Comparison of ENCODE assay signal across 8 cellular contexts in genomic region chr12:6336859-6337744, GRCh38.
A peak's percentile ranks its signal among the peaks of the same experiment; 100 is the strongest.
DNase-seq lines count a peak whose midpoint lies in the region; TF ChIP-seq lines count a peak whose summit lies in the region.

No MANE protein-coding gene starts in this region.

- H3K27ac ChIP-seq in 22Rv1, result peak overlapping the region; percentile 100
- peak overlapping the region; percentile 89 for H3K27ac ChIP-seq in HUES6 (ENCODE audit: low read depth, low read length)

- no peaks in the 10 kb centered on the region for H3K9me3 ChIP-seq in HUES6 (ENCODE audit: control insufficient read depth, insufficient read depth, low read depth, low read length)

- H3K9ac ChIP-seq in HUES6 (ENCODE audit: low read length), result peak overlapping the region; percentile 84

- H3K27me3 ChIP-seq in HUES6 (ENCODE audit: control insufficient read depth, insufficient read depth, low read length), result no peaks in the 10 kb centered on the region

- DNase-seq in activated CD8-positive, alpha-beta memory T cell treated with anti-CD3 and anti-CD28 coated beads for 4 hours (ENCODE audit: low read depth in 2 of 2), result peak; percentile 45 to 50
- peak; percentile 49 for DNase-seq in fibroblast of pulmonary artery (ENCODE audit: low read depth)
- DNase-seq in skeletal muscle cell (ENCODE audit: low read depth), result no peak
- no peak for DNase-seq in COLO668 (lab: John Stamatoyannopoulos, UW; ENCODE audit: unreplicated experiment)
- DNase-seq in NCI-H345 (lab: John Stamatoyannopoulos, UW), result no peak
- no peak for DNase-seq in NCI-H524 treated with DMSO at 0.1 percent for 48 hours (lab: John Stamatoyannopoulos, UW)

- peaks cover 54% of the 10 kb centered on the region for H3K4me1 ChIP-seq in HUES6 (ENCODE audit: control insufficient read depth, insufficient read depth, low read length)

- H3K36me3 ChIP-seq in HUES6 (ENCODE audit: control insufficient read depth, insufficient read depth, low read length), result peaks cover 22% of the 10 kb centered on the region

- H3K4me3 ChIP-seq in HUES6 (ENCODE audit: low read depth, low read length) (peak overlapping the region; percentile 50), fibroblast of pulmonary artery (replicated peaks; ENCODE audit: low read depth, low read length) (peak overlapping the region; percentile 100), skeletal muscle cell (ENCODE audit: low read depth, low read length) (peak overlapping the region; percentile 98)

- TF ChIP-seq CTCF in 22Rv1 (IDR thresholded peaks at IDR 0.05) (no peak), fibroblast of pulmonary artery (IDR thresholded peaks at IDR 0.05; ENCODE audit: low read length, missing control alignments) (no peak)

Comparison
In these comparisons a context has a peak if more than half of its experiments do, and no peak if none do; other contexts are left out.
1. H3K4me3 ChIP-seq: peak in every context shown above with its lines; median percentile 100 in fibroblast of pulmonary artery; 98 in skeletal muscle cell; 50 in HUES6.
2. DNase-seq: peak in activated CD8-positive, alpha-beta memory T cell treated with anti-CD3 and anti-CD28 coated beads for 4 hours (2 of 2) and fibroblast of pulmonary artery (single experiment); none in skeletal muscle cell (single experiment), COLO668 (single experiment), NCI-H345 (single experiment) and NCI-H524 treated with DMSO at 0.1 percent for 48 hours (single experiment).